Comparison of ENCODE assay signal across 8 cellular contexts in genomic region chr6:137811121-137811911, GRCh38. TPM values are rescaled to one million over a fixed set of nuclear protein-coding genes. Genes with fewer than 3 reads are reported as not detected.
A peak's percentile ranks its signal among the peaks of the same experiment; 100 is the strongest.
DNase-seq lines count a peak whose midpoint lies in the region; ATAC-seq and TF ChIP-seq lines count a peak whose summit lies in the region.

No MANE protein-coding gene starts in this region.

- no peak for TF ChIP-seq EP300 in SK-N-SH (IDR thresholded peaks at IDR 0.05; ENCODE audit: borderline replicate concordance in 1 of 2, low read depth in 1 of 2, low read length in 1 of 2)

- H3K4me3 ChIP-seq in SK-N-SH (ENCODE audit: low read depth in 2 of 2, low read length in 1 of 2), result no peak overlapping the region
- no peak overlapping the region for H3K4me3 ChIP-seq in heart right ventricle

- POLR2A ChIA-PET in SK-N-SH (lab: Yijun Ruan, JAX), result no interaction called here

- H3K9ac ChIP-seq in SK-N-SH, result no peak overlapping the region

- H3K4me1 ChIP-seq in SK-N-SH (ENCODE audit: control insufficient read depth in 1 of 2, insufficient read depth in 2 of 2, low read depth in 1 of 2, low read length in 1 of 2), result no peaks in the 10 kb centered on the region; a peak in 1 of 4 replicates
- peaks cover 0 to 29% (median 6%) of the 10 kb centered on the region in 9 donors for H3K4me1 ChIP-seq in heart right ventricle

- peak; percentile 45 for DNase-seq in Ammon's horn (ENCODE audit: low spot score)
- no peak for DNase-seq in SK-N-SH
- DNase-seq in activated naive CD4-positive, alpha-beta T cell treated with Interleukin-2 at 50 U/mL for 16 hours, result peak; percentile 81
- peak; percentile 25 to 45 for DNase-seq in heart right ventricle
- peak; percentile 62 to 71 for DNase-seq in stimulated activated CD4-positive, alpha-beta T cell treated with anti-CD3 and anti-CD28 coated beads, Interleukin-12 subunit alpha, Interleukin-12 subunit beta, amount 100 ng/mL, for 24 hours (ENCODE audit: low read depth in 2 of 2)
- no peak for DNase-seq in NCI-H345 (lab: John Stamatoyannopoulos, UW)

- H3K27me3 ChIP-seq in SK-N-SH (ENCODE audit: insufficient read depth), result no peaks in the 10 kb centered on the region; the same call in 1 of the 2 replicates
- H3K27me3 ChIP-seq in heart right ventricle, result no peaks in the 10 kb centered on the region

- H3K79me2 ChIP-seq in SK-N-SH (ENCODE audit: insufficient read depth), result no peaks in the 10 kb centered on the region

- no peaks in the 10 kb centered on the region for H3K9me2 ChIP-seq in SK-N-SH

- H3K27ac ChIP-seq in SK-N-SH (ENCODE audit: low read depth in 2 of 2, low read length in 1 of 2) (no peak overlapping the region), heart right ventricle (peak overlapping the region in 1 of 10 donors; percentile 85)

- H3F3A ChIP-seq in SK-N-SH (replicated peaks; ENCODE audit: insufficient read depth), result no peaks in the 10 kb centered on the region

- no peaks in the 10 kb centered on the region for H4K20me1 ChIP-seq in SK-N-SH (ENCODE audit: insufficient read depth)

- ATAC-seq in HG03280 (IDR thresholded peaks at IDR 0.05; ENCODE audit: unreplicated experiment) (peak; percentile 95), heart right ventricle (peak; percentile 26 to 89 (median 82))

- intact Hi-C loops in heart right ventricle (cut with DNase I), result no loop called here

- no peak overlapping the region for H2AFZ ChIP-seq in SK-N-SH (ENCODE audit: low read depth)

- H3K9me3 ChIP-seq in SK-N-SH (no peaks in the 10 kb centered on the region), heart right ventricle (no peaks in the 10 kb centered on the region)

- H3K4me2 ChIP-seq in SK-N-SH, result 0 out of 2 replicates have a peak overlapping the region, but pooled peaks have one; percentile 4

- WGBS in SK-N-SH (ENCODE audit: low lambda C conversion rate), result 6% methylated on average over 13 of the region's 13 CpGs
- 47 to 51% methylated on average over 13 of the region's 13 CpGs for WGBS in heart right ventricle, 2 donors

- TF ChIP-seq RAD21 in SK-N-SH (IDR thresholded peaks at IDR 0.05; ENCODE audit: low read length), result no peak

- peak; percentile 79 for TF ChIP-seq POLR2A in GM19193 (IDR thresholded peaks at IDR 0.05; ENCODE audit: extremely low read depth, insufficient read depth, insufficient read length)

- CTCF ChIA-PET in SK-N-SH (lab: Yijun Ruan, JAX), result no interaction called here

- H3K36me3 ChIP-seq in SK-N-SH (replicated peaks in 1 of 2; ENCODE audit: control insufficient read depth in 1 of 2, insufficient read depth in 2 of 2, low read length in 1 of 2) (no peaks in the 10 kb centered on the region), heart right ventricle (no peaks in the 10 kb centered on the region)

- TF ChIP-seq CTCF in SK-N-SH (IDR thresholded peaks at IDR 0.05) (no peak), heart right ventricle (IDR thresholded peaks at IDR 0.05) (no peak)

TF ChIP-seq in SK-N-SH, 30 proteins besides CTCF, POLR2A, EP300 and RAD21:
- TF ChIP-seq RCOR1 (IDR thresholded peaks at IDR 0.05; ENCODE audit: low read length), result no peak
- no peak for TF ChIP-seq POLR2AphosphoS5 (IDR thresholded peaks at IDR 0.05; ENCODE audit: low read depth, low read length)
- TF ChIP-seq NFIC (IDR thresholded peaks at IDR 0.05; ENCODE audit: borderline replicate concordance), result no peak
- TF ChIP-seq TAF1 (IDR thresholded peaks at IDR 0.05; ENCODE audit: borderline replicate concordance, low read depth, low read length), result no peak

RNA-seq across cellular contexts. Expression of gene TNFAIP3, which starts 55.7 kb away (rescaled TPM):
- 1.0 and 1.1 TPM in 2 replicates for polyA plus RNA-seq in SK-N-SH (2012; rRNA removed)
- polyA plus RNA-seq in SK-N-SH (2012; cell fraction: cytosol; rRNA removed), result 0.42 and 0.45 TPM in 2 replicates
- 2.4 and 3.2 TPM in 2 replicates for polyA plus RNA-seq in SK-N-SH (2012; cell fraction: nucleus; rRNA removed)
- 10 to 100 TPM in 5 of 10 donors, 1 to 10 TPM in 5; 3.2 to 33.3 (median 9.6) TPM for total RNA-seq in heart right ventricle
- polyA plus RNA-seq in heart right ventricle, result 1 to 10 TPM; 2.9 to 4.5 TPM

Comparison
In these comparisons a context has a peak if more than half of its experiments do, and no peak if none do; other contexts are left out.
1. DNase-seq: peak in Ammon's horn (single experiment), activated naive CD4-positive, alpha-beta T cell treated with Interleukin-2 at 50 U/mL for 16 hours (single experiment), heart right ventricle (2 of 2) and stimulated activated CD4-positive, alpha-beta T cell treated with anti-CD3 and anti-CD28 coated beads, Interleukin-12 subunit alpha, Interleukin-12 subunit beta, amount 100 ng/mL, for 24 hours (2 of 2); none in SK-N-SH (single experiment) and NCI-H345 (single experiment).